In the genomic region with DNA sequence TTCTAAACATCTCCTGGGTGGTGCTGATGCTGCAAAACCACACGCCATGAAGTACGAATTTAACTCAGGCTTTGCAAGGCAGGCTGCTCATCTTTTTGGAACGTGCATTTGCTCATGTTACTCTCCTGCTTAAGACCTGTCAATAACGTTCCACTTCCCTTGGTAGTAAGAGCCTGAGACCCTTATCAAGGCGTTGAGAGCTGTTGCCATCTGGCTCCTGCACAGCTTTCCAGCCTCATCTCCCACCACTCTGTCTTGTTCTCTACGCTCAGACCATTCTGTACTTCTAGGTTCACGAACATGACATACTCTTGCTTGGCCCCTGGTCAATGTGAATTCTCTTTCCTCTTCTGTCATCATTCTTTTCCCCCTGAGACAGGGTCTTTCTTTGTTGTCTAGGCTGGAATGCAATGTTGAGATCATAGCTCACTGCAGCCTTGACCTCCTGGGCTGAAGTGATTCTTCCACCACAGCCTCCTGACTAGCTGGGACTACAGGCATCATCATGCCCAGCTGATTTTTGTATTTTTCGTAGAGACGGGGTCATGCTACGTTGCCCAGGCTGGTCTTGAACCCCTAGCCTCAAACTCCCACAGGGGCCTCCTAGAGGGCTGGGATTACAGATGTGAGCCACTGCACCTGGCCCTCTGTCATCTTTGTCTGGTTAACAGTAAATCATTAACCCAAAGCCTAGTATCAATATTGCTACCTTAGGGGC, we compare ENCODE assay signal across 15 cellular contexts.
DNase-seq lines count a peak whose midpoint lies in the region; ATAC-seq, FAIRE-seq and TF ChIP-seq lines count a peak whose summit lies in the region.
"Had no signal": no experiment of that assay in that cellular context is flagged by ENCODE, and none has a peak within 500 bp of the region (broad histone marks: within the 10 kb centered on the region; RNA-seq: fewer than 3 reads in every experiment).

No MANE protein-coding gene starts in this region.

- FAIRE-seq in small intestine (lab: Jason Lieb, UNC): no peak

- no peak overlapping the region for H2AFZ ChIP-seq in MM.1S (ENCODE audit: low read length)

- no peaks in the 10 kb centered on the region for H3K9me2 ChIP-seq in MM.1S (replicated peaks; ENCODE audit: insufficient read depth, low read length)

- DNase-seq in MM.1S (peak; percentile 25), natural killer cell (no peak), small intestine (no peak), GF-D8 (lab: John Stamatoyannopoulos, UW) (no peak)
- no peak for DNase-seq in activated T-cell treated with anti-CD3 and anti-CD28 coated beads, Interleukin-2, amount 50 U/mL, for 24 hours
- DNase-seq: activated CD4-positive, CD25-positive, alpha-beta regulatory T cell; activated T-cell treated with anti-CD3 and anti-CD28 coated beads, Interleukin-2, amount 50 U/mL, for 1 hour; amygdala; mesenchymal stem cell; NCI-H1694; occipital lobe; testis had no signal

- H3K4me1 Mint-ChIP-seq in activated T-cell treated with anti-CD3 and anti-CD28 coated beads, Interleukin-2, amount 50 U/mL, for 24 hours (ENCODE audit: low read depth): no peaks in the 10 kb centered on the region
- no peaks in the 10 kb centered on the region for H3K4me1 Mint-ChIP-seq in natural killer cell

- no peak overlapping the region for H3K27ac Mint-ChIP-seq in activated T-cell treated with anti-CD3 and anti-CD28 coated beads, Interleukin-2, amount 50 U/mL, for 24 hours
- no peak overlapping the region for H3K27ac Mint-ChIP-seq in natural killer cell

- H3K36me3 Mint-ChIP-seq in activated T-cell treated with anti-CD3 and anti-CD28 coated beads, Interleukin-2, amount 50 U/mL, for 24 hours (ENCODE audit: low read depth): no peaks in the 10 kb centered on the region
- H3K36me3 Mint-ChIP-seq in natural killer cell: no peaks in the 10 kb centered on the region

- H3K79me2 ChIP-seq in MM.1S (ENCODE audit: low read length): no peaks in the 10 kb centered on the region

- 66 to 78% (median 72%) methylated on average over 10 of the region's 10 CpGs for WGBS in small intestine, 3 donors

- peak; percentile 95 for ATAC-seq in GM18861 (IDR thresholded peaks at IDR 0.05; ENCODE audit: unreplicated experiment)
- peak; percentile 74 for ATAC-seq in GM19452 (IDR thresholded peaks at IDR 0.05; ENCODE audit: unreplicated experiment)
- ATAC-seq in HG02970 (IDR thresholded peaks at IDR 0.05; ENCODE audit: low FRiP score, unreplicated experiment): peak; percentile 54
- ATAC-seq in natural killer cell: no peak

- TF ChIP-seq CTCF in MM.1S (IDR thresholded peaks at IDR 0.05; ENCODE audit: low read length) (no peak), natural killer cell (IDR thresholded peaks at IDR 0.05) (no peak)

- no peaks in the 10 kb centered on the region for H3K27me3 ChIP-seq in MM.1S (replicated peaks; ENCODE audit: insufficient read depth, low read length)
- no peaks in the 10 kb centered on the region for H3K27me3 ChIP-seq in small intestine (ENCODE audit: control insufficient read depth in 2 of 2, insufficient read depth in 2 of 2, low read length in 2 of 2)
- H3K27me3 ChIP-seq: testis had no signal

- H3K27me3 Mint-ChIP-seq in activated T-cell treated with anti-CD3 and anti-CD28 coated beads, Interleukin-2, amount 50 U/mL, for 24 hours: peaks cover 7% of the 10 kb centered on the region
- H3K27me3 Mint-ChIP-seq in natural killer cell (ENCODE audit: low read depth in 2 of 2): no peaks in the 10 kb centered on the region

- H3K4me3 ChIP-seq in MM.1S (ENCODE audit: low read length) (no peak overlapping the region), small intestine (ENCODE audit: low read depth in 1 of 2, low read length in 2 of 2) (no peak overlapping the region)
- H3K4me3 ChIP-seq: testis had no signal

- H3K27ac ChIP-seq in MM.1S (ENCODE audit: low read length): no peak overlapping the region
- no peak overlapping the region for H3K27ac ChIP-seq in small intestine (ENCODE audit: low read depth in 1 of 2, low read length in 1 of 2)
- H3K27ac ChIP-seq: testis had no signal

- H3K9me3 ChIP-seq in MM.1S (replicated peaks; ENCODE audit: insufficient read depth, low read length) (no peaks in the 10 kb centered on the region), small intestine (ENCODE audit: control insufficient read depth, low read depth) (no peaks in the 10 kb centered on the region)
- H3K9me3 ChIP-seq: testis had no signal

- H3K9ac ChIP-seq in MM.1S (ENCODE audit: low read length): no peak overlapping the region

- no peaks in the 10 kb centered on the region for H3K4me1 ChIP-seq in MM.1S (ENCODE audit: low read length)
- H3K4me1 ChIP-seq in small intestine (ENCODE audit: control insufficient read depth in 2 of 2, insufficient read depth in 1 of 2, low read depth in 1 of 2, low read length in 1 of 2): no peaks in the 10 kb centered on the region
- H3K4me1 ChIP-seq: testis had no signal

- no peaks in the 10 kb centered on the region for H4K20me1 ChIP-seq in MM.1S (ENCODE audit: insufficient read depth, low read length)

- H3K9me3 Mint-ChIP-seq in activated T-cell treated with anti-CD3 and anti-CD28 coated beads, Interleukin-2, amount 50 U/mL, for 24 hours: no peaks in the 10 kb centered on the region
- peaks cover 2% of the 10 kb centered on the region in 2 donors for H3K9me3 Mint-ChIP-seq in natural killer cell

- H3K4me2 ChIP-seq in MM.1S (ENCODE audit: low read depth, low read length): no peak overlapping the region

- no peaks in the 10 kb centered on the region for H3K36me3 ChIP-seq in MM.1S (replicated peaks; ENCODE audit: insufficient read depth, low read length)
- no peaks in the 10 kb centered on the region for H3K36me3 ChIP-seq in small intestine (ENCODE audit: control insufficient read depth in 2 of 2, insufficient read depth in 2 of 2, low read length in 2 of 2)

- intact Hi-C loops in natural killer cell (cut with micrococcal nuclease): no loop called here

- H3F3A ChIP-seq in MM.1S (ENCODE audit: insufficient read depth, low read length): no peaks in the 10 kb centered on the region

- no peak overlapping the region for H3K4me3 Mint-ChIP-seq in activated T-cell treated with anti-CD3 and anti-CD28 coated beads, Interleukin-2, amount 50 U/mL, for 24 hours
- H3K4me3 Mint-ChIP-seq in natural killer cell: no peak overlapping the region

Comparison
In these comparisons a context has a peak if more than half of its experiments do, and no peak if none do; other contexts are left out.
1. ATAC-seq: peak in GM18861 (single experiment), GM19452 (single experiment) and HG02970 (single experiment); none in natural killer cell (0 of 3).